29 cellular contexts compared by ENCODE assay signal in the genomic region with DNA sequence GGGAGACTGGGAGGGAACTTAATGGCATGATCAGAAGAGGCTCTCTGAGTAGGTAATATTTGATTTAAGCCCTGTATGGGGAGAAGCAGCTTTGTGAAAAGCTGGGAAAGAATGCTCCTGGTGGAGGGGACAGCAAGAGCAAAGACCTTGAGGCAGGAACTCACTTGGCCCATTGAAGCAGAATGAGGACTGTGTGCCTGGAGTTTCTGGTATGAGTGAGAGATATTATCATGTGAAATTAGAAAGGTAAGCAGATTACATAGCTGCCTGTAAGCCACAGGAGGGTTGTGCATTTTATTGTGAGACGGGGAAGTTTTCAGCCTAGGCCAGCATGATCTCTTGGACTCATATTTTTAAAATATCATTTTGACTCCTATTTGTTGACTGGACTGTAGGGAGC.
"Had no signal": no experiment of that assay in that cellular context is flagged by ENCODE, and none has a peak within 500 bp of the region (broad histone marks: within the 10 kb centered on the region; RNA-seq: fewer than 3 reads in every experiment).

No MANE protein-coding gene starts in this region.

- H3K36me3 Mint-ChIP-seq: mesothelial cell of epicardium; naive B cell; natural killer cell; neural progenitor cell; stimulated activated memory B cell treated with anti-CD40 and anti-IgM and Interleukin-4, amounts not matched to agents 10 μg/mL and 1 μg/mL and 100 μg/mL, for 72 hours had no signal

- H2AFZ ChIP-seq: neural progenitor cell had no signal

- H3K9me3 Mint-ChIP-seq: immature natural killer cell; stimulated activated memory B cell treated with anti-CD40 and anti-IgM and Interleukin-4, amounts not matched to agents 10 μg/mL and 1 μg/mL and 100 μg/mL, for 72 hours had no signal

- H3K27ac ChIP-seq: left ventricle myocardium inferior, neural progenitor cell, neutrophil, right atrium auricular region, right lobe of liver, stomach, suprapubic skin, thoracic aorta, tibial artery, upper lobe of right lung had no signal

- H3K27ac Mint-ChIP-seq: immature natural killer cell; mesothelial cell of epicardium; naive B cell; natural killer cell; nephron progenitor cell; neural progenitor cell; progenitor cell of endocrine pancreas; stimulated activated memory B cell treated with anti-CD40 and anti-IgM and Interleukin-4, amounts not matched to agents 10 μg/mL and 1 μg/mL and 100 μg/mL, for 72 hours had no signal

- ATAC-seq: natural killer cell; right lobe of liver; stimulated activated memory B cell treated with anti-CD40 and anti-IgM and Interleukin-4, amounts not matched to agents 10 μg/mL and 1 μg/mL and 100 μg/mL, for 72 hours; stimulated activated naive CD8-positive, alpha-beta T cell treated with anti-CD3 and anti-CD28 coated beads, Interleukin-15, Interleukin-2, amounts not matched to agents 100 U/mL and 50 U/mL, for 24 hours; upper lobe of right lung had no signal

- H3K36me3 ChIP-seq: left ventricle myocardium inferior, neural progenitor cell, neutrophil, right atrium auricular region, right lobe of liver, stomach, suprapubic skin, thoracic aorta, tibial artery, upper lobe of right lung had no signal

- H3K4me2 ChIP-seq: neural progenitor cell, smooth muscle cell had no signal

- H3K4me3 ChIP-seq: left ventricle myocardium inferior, lung, neural progenitor cell, right atrium auricular region, right lobe of liver, smooth muscle cell, stomach, suprapubic skin, thoracic aorta, tibial artery, upper lobe of right lung had no signal

- H3K4me3 Mint-ChIP-seq: immature natural killer cell; mesothelial cell of epicardium; naive B cell; natural killer cell; nephron progenitor cell; neural progenitor cell; stimulated activated memory B cell treated with anti-CD40 and anti-IgM and Interleukin-4, amounts not matched to agents 10 μg/mL and 1 μg/mL and 100 μg/mL, for 72 hours had no signal

- DNase-seq: hypothalamus; immature natural killer cell; kidney; left ventricle myocardium inferior; mesendoderm; naive B cell; natural killer cell; nephron progenitor cell; occipital lobe; right lobe of liver; stimulated activated CD4-positive, alpha-beta T cell treated with anti-CD3 and anti-CD28 coated beads, Interleukin-1b, Interleukin-23, amount 100 ng/mL, for 48 hours; stimulated activated CD4-positive, alpha-beta T cell treated with anti-CD3 and anti-CD28 coated beads, Interleukin-2, amount 100 ng/mL, for 48 hours; stimulated activated CD4-positive, alpha-beta T cell treated with anti-CD3 and anti-CD28 coated beads, Interleukin-4, amount 100 ng/mL, for 4 hours; stimulated activated CD8-positive, alpha-beta memory T cell treated with anti-CD3 and anti-CD28 coated beads, Interleukin-4, amount 100 ng/mL, for 48 hours; stimulated activated naive CD8-positive, alpha-beta T cell treated with anti-CD3 and anti-CD28 coated beads, Interleukin-15, Interleukin-2, amounts not matched to agents 100 U/mL and 50 U/mL, for 24 hours; stomach; tibial artery; trophoblast cell; upper lobe of right lung had no signal

- H3K9me3 ChIP-seq: neutrophil, right lobe of liver, suprapubic skin, thoracic aorta, tibial artery, upper lobe of right lung had no signal

- H3K27me3 ChIP-seq: neural progenitor cell, neutrophil, right atrium auricular region, right lobe of liver, stomach, suprapubic skin, tibial artery, upper lobe of right lung had no signal

- H3K4me1 ChIP-seq: left ventricle myocardium inferior, neural progenitor cell, right atrium auricular region, right lobe of liver, stomach, tibial artery, upper lobe of right lung had no signal

- H3K4me1 Mint-ChIP-seq: immature natural killer cell; mesothelial cell of epicardium; naive B cell; natural killer cell; neural progenitor cell; stimulated activated memory B cell treated with anti-CD40 and anti-IgM and Interleukin-4, amounts not matched to agents 10 μg/mL and 1 μg/mL and 100 μg/mL, for 72 hours had no signal

- H3K9ac ChIP-seq: neural progenitor cell had no signal
